1 cellular context compared by ENCODE assay signal in genomic region chr17:29591737-29592624, GRCh38.
A peak's percentile ranks its signal among the peaks of the same experiment; 100 is the strongest.
TF ChIP-seq lines count a peak whose summit lies in the region.

No MANE protein-coding gene starts in this region.

TF ChIP-seq in HepG2, 621 proteins besides CTCF, POLR2A, EP300 and RAD21 (continued from another document and continues in another):
- TF ChIP-seq ZSCAN9 (CRISPR knock-in tag; IDR thresholded peaks at IDR 0.05; ENCODE audit: borderline replicate concordance) (no peak; the same call in 1 of the 2 replicates), EED (CRISPR knock-in tag; IDR thresholded peaks at IDR 0.05) (no peak), HOMEZ (CRISPR knock-in tag; IDR thresholded peaks at IDR 0.05; ENCODE audit: low read depth) (peak; percentile 33; the same call in 1 of the 2 replicates), MXD4 (CRISPR knock-in tag; IDR thresholded peaks at IDR 0.05) (no peak), ZFP62 (CRISPR knock-in tag; IDR thresholded peaks at IDR 0.05) (no peak), MNT (IDR thresholded peaks at IDR 0.05) (no peak), KDM5B (CRISPR knock-in tag; IDR thresholded peaks at IDR 0.05; ENCODE audit: borderline replicate concordance) (no peak; the same call in 1 of the 2 replicates), SIN3A (IDR thresholded peaks at IDR 0.05; ENCODE audit: borderline replicate concordance, low read depth, low read length) (no peak; the same call in 1 of the 2 replicates), YEATS2 (CRISPR knock-in tag; IDR thresholded peaks at IDR 0.05; ENCODE audit: borderline replicate concordance) (peak; percentile 43), PRPF4 (IDR thresholded peaks at IDR 0.05; ENCODE audit: low read depth, low read length, poor library complexity, severe bottlenecking) (no peak), ZBTB40 (IDR thresholded peaks at IDR 0.05) (no peak), ZBTB40 (CRISPR knock-in tag; IDR thresholded peaks at IDR 0.05) (no peak), SIN3B (IDR thresholded peaks at IDR 0.05; ENCODE audit: low read length) (no peak; the same call in 1 of the 2 replicates), ZNF616 (CRISPR knock-in tag; IDR thresholded peaks at IDR 0.05; ENCODE audit: low read depth) (no peak), NCOA5 (CRISPR knock-in tag; IDR thresholded peaks at IDR 0.05) (no peak), IKZF4 (CRISPR knock-in tag; IDR thresholded peaks at IDR 0.05; ENCODE audit: borderline replicate concordance, low read depth, not compliant biosample characterization) (no peak), POLR2AphosphoS5 (IDR thresholded peaks at IDR 0.05; ENCODE audit: low read depth, low read length) (no peak), DMAP1 (CRISPR knock-in tag; IDR thresholded peaks at IDR 0.05) (peak; percentile 62), MXD3 (CRISPR knock-in tag; IDR thresholded peaks at IDR 0.05) (no peak), HINFP (CRISPR knock-in tag; IDR thresholded peaks at IDR 0.05; ENCODE audit: low read depth) (no peak), CC2D1A (CRISPR knock-in tag; IDR thresholded peaks at IDR 0.05) (no peak), ZNF205 (CRISPR knock-in tag; IDR thresholded peaks at IDR 0.05) (peak; percentile 39; the same call in 1 of the 2 replicates), ZNF235 (CRISPR knock-in tag; IDR thresholded peaks at IDR 0.05; ENCODE audit: borderline replicate concordance) (no peak; the same call in 1 of the 2 replicates), RNF2 (conservative IDR thresholded peaks at IDR 0.05; ENCODE audit: low read depth) (no peak), ZBTB14 (CRISPR knock-in tag; IDR thresholded peaks at IDR 0.05) (peak; percentile 39; the same call in 1 of the 2 replicates), GABPB1 (CRISPR knock-in tag; IDR thresholded peaks at IDR 0.05) (peak; percentile 70), ZNF160 (CRISPR knock-in tag; IDR thresholded peaks at IDR 0.05) (no peak), NFRKB (IDR thresholded peaks at IDR 0.05) (no peak), ZNF142 (CRISPR knock-in tag; IDR thresholded peaks at IDR 0.05) (no peak), ZNF20 (CRISPR knock-in tag; IDR thresholded peaks at IDR 0.05) (0 out of 2 replicates have a peak, but pooled peaks have one; percentile 15), ZNF556 (CRISPR knock-in tag; IDR thresholded peaks at IDR 0.05; ENCODE audit: borderline replicate concordance) (no peak; the same call in 1 of the 2 replicates), ZBTB37 (CRISPR knock-in tag; IDR thresholded peaks at IDR 0.05) (no peak), RORA (CRISPR knock-in tag; IDR thresholded peaks at IDR 0.05) (no peak), PAF1 (CRISPR knock-in tag; IDR thresholded peaks at IDR 0.05) (no peak), SP4 (CRISPR knock-in tag; IDR thresholded peaks at IDR 0.05) (peak; percentile 46; the same call in 1 of the 2 replicates), HNRNPL (IDR thresholded peaks at IDR 0.05; ENCODE audit: low read depth, low read length) (peak; percentile 32; the same call in 1 of the 2 replicates)
